In the genomic region with DNA sequence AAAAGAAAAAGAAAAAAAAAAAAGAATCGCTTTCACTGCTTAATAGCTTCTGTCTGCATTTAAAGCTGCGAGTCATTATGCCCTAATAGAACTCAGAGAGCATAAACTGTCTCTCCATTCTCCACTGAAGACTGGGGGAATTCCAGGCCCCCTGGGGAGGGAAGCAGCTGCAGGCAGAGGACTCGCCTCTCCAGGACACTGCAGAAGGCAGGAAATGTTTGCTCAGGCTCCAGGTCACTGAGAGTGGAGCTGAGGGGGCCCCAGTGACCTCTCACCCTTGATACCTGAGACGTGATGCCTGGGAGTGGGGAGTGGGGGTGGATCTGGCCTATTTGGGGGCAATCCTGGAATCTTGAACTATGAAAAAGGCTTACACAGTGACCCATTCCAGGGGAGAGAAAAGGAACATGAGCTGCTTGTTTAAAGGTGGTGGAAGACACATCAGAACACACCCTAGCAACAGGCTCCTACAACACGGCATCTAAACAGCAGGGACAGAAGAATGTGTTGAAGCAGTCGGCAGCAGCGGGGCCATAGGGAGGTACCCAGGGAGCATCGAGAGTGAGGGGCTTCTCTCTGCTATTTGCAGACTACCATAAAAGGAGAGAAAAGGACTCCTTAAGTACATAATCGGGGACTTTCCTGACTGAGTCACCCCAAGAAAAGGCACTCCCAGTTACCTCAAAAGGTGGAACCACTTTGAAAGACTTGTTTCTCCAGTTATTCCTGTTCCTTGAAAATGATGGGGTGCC, we compare ENCODE assay signal across 7 cellular contexts. TPM values are rescaled to one million over a fixed set of nuclear protein-coding genes. Genes with fewer than 3 reads are reported as not detected.
DNase-seq lines count a peak whose midpoint lies in the region; ATAC-seq, FAIRE-seq and TF ChIP-seq lines count a peak whose summit lies in the region.
"Not testable (repeated sequence)": the region's sequence is repeated elsewhere in the genome, so short reads cannot be mapped to it uniquely, and the experiment has no call there.

No MANE protein-coding gene starts in this region.

- peaks cover 18% of the 10 kb centered on the region for H3K4me1 ChIP-seq in IMR-90 (ENCODE audit: control insufficient read depth, insufficient read depth, low read length)
- not testable (repeated sequence) for H3K4me1 ChIP-seq in iPS-20b (ENCODE audit: insufficient read depth, low read length); pancreas

- CTCF ChIA-PET in IMR-90 (lab: Yijun Ruan, JAX), result interaction anchor here (0.6 to 0.7 kb wide), 2 partner anchors 474 to 718 kb away, joined by 3 read pairs; no protein-coding TSS in a partner anchor

- H3K9me1 ChIP-seq in IMR-90 (ENCODE audit: insufficient read depth, low read length), result not testable (repeated sequence)

- TF ChIP-seq POLR2A in IMR-90 (IDR thresholded peaks at IDR 0.05; ENCODE audit: low read depth, low read length), result not testable (repeated sequence)

- in situ Hi-C loops in IMR-90 (cut with MboI; ENCODE audit: low sequenced_read_pairs), result not testable (repeated sequence)

- H3K18ac ChIP-seq in IMR-90 (ENCODE audit: low read depth, low read length), result peak overlapping the region; percentile 76

- H2BK120ac ChIP-seq in IMR-90 (ENCODE audit: low read depth, low read length), result peak overlapping the region; percentile 61; the same call in 1 of the 2 replicates

- not testable (repeated sequence) for H2AFZ ChIP-seq in IMR-90 (replicated peaks; ENCODE audit: low read length, poor library complexity)

- H2BK5ac ChIP-seq in IMR-90 (ENCODE audit: low read depth, low read length, poor library complexity, severe bottlenecking), result peak overlapping the region; percentile 82

- H4K20me1 ChIP-seq in IMR-90 (ENCODE audit: insufficient read depth, low read length), result not testable (repeated sequence)

- H2AK9ac ChIP-seq in IMR-90 (replicated peaks; ENCODE audit: low read depth, low read length, poor library complexity), result not testable (repeated sequence)

- POLR2A ChIA-PET in IMR-90 (lab: Charles Lee; ENCODE audit: unreplicated experiment), result not testable (repeated sequence)

- intact Hi-C loops in IMR-90 (cut with micrococcal nuclease); pancreas (cut with DNase I): not testable (repeated sequence)

- peaks cover 9 to 32% of the 10 kb centered on the region in 2 experiments for H3K79me1 ChIP-seq in IMR-90 (ENCODE audit: low read depth in 1 of 2, low read length in 2 of 2)

- H3K23ac ChIP-seq in IMR-90 (ENCODE audit: low read depth, low read length), result peak overlapping the region; percentile 38; the same call in 1 of the 2 replicates

- H3K4me3 ChIP-seq in GM12865 (ENCODE audit: low read depth, low read length); IMR-90 (ENCODE audit: insufficient read depth, low read depth, low read length); iPS-20b (ENCODE audit: low read length); pancreas: not testable (repeated sequence)

- not testable (repeated sequence) for H3K9me3 ChIP-seq in IMR-90 (ENCODE audit: control insufficient read depth, insufficient read depth, low read length); iPS-20b (ENCODE audit: insufficient read depth, low read depth, low read length); pancreas

- ATAC-seq in IMR-90 (ENCODE audit: low read depth), result peak; percentile 72
- peak in 3 of 4 donors; percentile 24 to 66 (median 31) for ATAC-seq in pancreas

- peak overlapping the region; percentile 19; the same call in 1 of the 2 replicates for H3K9ac ChIP-seq in IMR-90 (ENCODE audit: low read depth, low read length)
- H3K9ac ChIP-seq in iPS-20b (ENCODE audit: low read depth, low read length), result not testable (repeated sequence)

- not testable (repeated sequence) for H3K27me3 ChIP-seq in IMR-90 (ENCODE audit: control insufficient read depth, insufficient read depth, low read length); iPS-20b (ENCODE audit: insufficient read depth, low read length); pancreas

- peak overlapping the region; percentile 75 for H3K27ac Mint-ChIP-seq in activated naive CD8-positive, alpha-beta T cell

- not testable (repeated sequence) for H3K36me3 ChIP-seq in IMR-90 (ENCODE audit: control insufficient read depth, insufficient read depth, low read length); iPS-20b (ENCODE audit: insufficient read depth, low read depth, low read length); pancreas

- FAIRE-seq in RCC 7860 (lab: Jason Lieb, UNC), result peak; percentile 82
- FAIRE-seq in pancreas (lab: Jason Lieb, UNC), result not testable (repeated sequence)

- peak overlapping the region; percentile 87 for H2AK5ac ChIP-seq in IMR-90 (ENCODE audit: low read depth, low read length)

- no CpG with 5 or more reads among the region's 9 CpGs for WGBS in IMR-90 (ENCODE audit: extremely low coverage in 2 of 2, insufficient read length in 1 of 2), 2 experiments
- WGBS in pancreas, 2 donors, result 64 to 73% methylated on average over 9 of the region's 9 CpGs

- H3K4me1 Mint-ChIP-seq in activated naive CD8-positive, alpha-beta T cell (ENCODE audit: low read depth), result not testable (repeated sequence)

- not testable (repeated sequence) for H3K36me3 Mint-ChIP-seq in activated naive CD8-positive, alpha-beta T cell

- H3K56ac ChIP-seq in IMR-90 (ENCODE audit: extremely low read depth, insufficient read depth, low read length), result not testable (repeated sequence)

- H3K4me2 ChIP-seq in IMR-90 (ENCODE audit: low read depth, low read length), result peak overlapping the region; percentile 3; the same call in 1 of the 2 replicates

- H3K4me3 Mint-ChIP-seq in activated naive CD8-positive, alpha-beta T cell, result not testable (repeated sequence)

- dilution Hi-C loops in IMR-90 (cut with HindIII; ENCODE audit: low sequenced_read_pairs, unreplicated experiment), result not testable (repeated sequence)

- H3K27me3 Mint-ChIP-seq in activated naive CD8-positive, alpha-beta T cell, result not testable (repeated sequence)

- BruUV-seq in IMR-90 (replicated peaks; lab: Mats Ljungman, UMichigan), result not testable (repeated sequence)

- H3K14ac ChIP-seq in IMR-90 (replicated peaks; ENCODE audit: low read depth, low read length), result peak overlapping the region; percentile 71; the same call in 1 of the 2 replicates

- TF ChIP-seq CTCF in GM12865 (IDR thresholded peaks at IDR 0.05; ENCODE audit: insufficient read depth, low read depth, low read length, missing control alignments); IMR-90 (conservative IDR thresholded peaks at IDR 0.05; ENCODE audit: low read depth, low read length); pancreas (IDR thresholded peaks at IDR 0.05): not testable (repeated sequence)

- peak overlapping the region; percentile 45; the same call in 1 of the 2 replicates for H2BK20ac ChIP-seq in IMR-90 (ENCODE audit: low read depth, low read length)

- peak overlapping the region; percentile 95 for H3K4ac ChIP-seq in IMR-90 (ENCODE audit: low read depth, low read length)

- H3K27ac ChIP-seq in IMR-90 (ENCODE audit: insufficient read depth, low read length) (peak overlapping the region; percentile 62), epithelial cell of prostate (peak overlapping the region; percentile 87), iPS-20b (ENCODE audit: low read length) (peak overlapping the region; percentile 54), pancreas (peak overlapping the region in 2 of 4 donors; percentile 47 to 48)

- peak overlapping the region; percentile 84; the same call in 1 of the 3 replicates for H2BK15ac ChIP-seq in IMR-90 (ENCODE audit: low read depth, low read length)

- peak overlapping the region; percentile 64; the same call in 1 of the 2 replicates for H4K5ac ChIP-seq in IMR-90 (ENCODE audit: low read depth, low read length)

- DNase-seq in GM12865 (ENCODE audit: low read depth) (peak; percentile 18), IMR-90 (peak; percentile 72), RCC 7860 (ENCODE audit: low spot score) (peak; percentile 74)
- not testable (repeated sequence) for DNase-seq in epithelial cell of prostate (ENCODE audit: low read depth, low spot score); pancreas

- TF ChIP-seq RAD21 in IMR-90 (IDR thresholded peaks at IDR 0.05; ENCODE audit: low read length), result not testable (repeated sequence)

- H3K9me3 Mint-ChIP-seq in activated naive CD8-positive, alpha-beta T cell (ENCODE audit: low read depth), result not testable (repeated sequence)

- H4K8ac ChIP-seq in IMR-90 (ENCODE audit: low read depth in 2 of 2, low read length in 2 of 2), result peak overlapping the region; percentile 63 to 86; a peak in 3 of 4 replicates

- peak overlapping the region; percentile 84 for H4K91ac ChIP-seq in IMR-90 (ENCODE audit: insufficient read depth, low read depth, low read length)

RNA-seq across cellular contexts. Expression of gene FBXW10B, which starts 26.2 kb away (rescaled TPM):
- under 0.01 and 0.28 TPM in 2 replicates for total RNA-seq in IMR-90 (2012; rRNA removed)
- polyA plus RNA-seq in IMR-90 (2012; rRNA removed), result 0.23 and 0.43 TPM in 2 replicates
- polyA plus RNA-seq in IMR-90 (2012; cell fraction: cytosol; rRNA removed), result 0.05 TPM in 1 of 2 replicates, not detected in the other
- 2.8 and 3.2 TPM in 2 replicates for polyA plus RNA-seq in IMR-90 (2012; cell fraction: nucleus; rRNA removed; ENCODE audit: low replicate concordance)
- total RNA-seq in pancreas, result under 1 TPM in 5 of 6 donors, not detected in 1; 0.14 to 0.61 (median 0.28) TPM
- polyA plus RNA-seq in pancreas, result 1 to 10 TPM in 1 of 2 donors, under 1 TPM in 1; 0.53 to 1.4 TPM

RNA-seq across cellular contexts. Expression of gene TRIM16, which starts 38.4 kb away (rescaled TPM):
- total RNA-seq in IMR-90 (2012; rRNA removed) (50.3 and 52.5 TPM in 2 replicates), pancreas (10 to 100 TPM in 1 of 6 donors, 1 to 10 TPM in 5; 4.3 to 10.2 (median 6.2) TPM)
- polyA plus RNA-seq in IMR-90 (2012; rRNA removed) (18.9 and 22.3 TPM in 2 replicates), pancreas (1 to 10 TPM; 3.1 TPM)
- 18.0 and 20.2 TPM in 2 replicates for polyA plus RNA-seq in IMR-90 (2012; cell fraction: cytosol; rRNA removed)
- 17.2 and 25.5 TPM in 2 replicates for polyA plus RNA-seq in IMR-90 (2012; cell fraction: nucleus; rRNA removed; ENCODE audit: low replicate concordance)

RNA-seq across cellular contexts. Expression of gene ZNF286A, which starts 53.8 kb away (rescaled TPM):
- total RNA-seq in IMR-90 (2012; rRNA removed) (37.6 and 37.8 TPM in 2 replicates), pancreas (10 to 100 TPM in 1 of 6 donors, 1 to 10 TPM in 5; 3.0 to 11.1 (median 5.6) TPM)
- polyA plus RNA-seq in IMR-90 (2012; rRNA removed) (15.3 and 19.8 TPM in 2 replicates), pancreas (1 to 10 TPM; 3.5 to 5.3 TPM)
- 3.5 and 8.6 TPM in 2 replicates for polyA plus RNA-seq in IMR-90 (2012; cell fraction: cytosol; rRNA removed)
- polyA plus RNA-seq in IMR-90 (2012; cell fraction: nucleus; rRNA removed; ENCODE audit: low replicate concordance), result 4.5 and 17.1 TPM in 2 replicates
